Comparison of ENCODE assay signal across 15 cellular contexts in the genomic region with DNA sequence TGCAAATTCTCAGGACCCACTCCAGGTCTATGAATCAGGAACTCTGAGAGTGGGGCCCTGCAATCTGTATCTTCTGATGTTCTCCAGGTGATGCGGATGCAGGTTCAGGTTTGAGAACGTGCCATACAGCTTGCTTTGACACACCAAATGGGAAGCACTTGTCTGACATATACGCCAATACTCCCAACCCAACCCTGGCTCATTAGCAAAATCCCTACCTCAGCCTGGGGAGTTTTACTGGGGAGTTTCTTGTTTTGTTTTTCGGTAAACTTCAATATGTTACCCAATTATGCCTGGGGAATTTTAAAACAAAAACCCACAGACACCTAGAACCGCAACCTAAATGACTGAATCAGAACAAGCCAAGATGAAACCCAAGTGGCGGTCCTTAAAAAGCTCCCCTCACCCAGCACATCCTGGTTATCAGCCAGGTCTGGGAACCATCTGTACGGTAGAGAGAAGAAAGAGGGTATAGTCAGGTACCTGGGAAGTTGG. TPM values are rescaled to one million over a fixed set of nuclear protein-coding genes. Genes with fewer than 3 reads are reported as not detected.
DNase-seq lines count a peak whose midpoint lies in the region; ATAC-seq, FAIRE-seq and TF ChIP-seq lines count a peak whose summit lies in the region.
"Had no signal": no experiment of that assay in that cellular context is flagged by ENCODE, and none has a peak within 500 bp of the region (broad histone marks: within the 10 kb centered on the region; RNA-seq: fewer than 3 reads in every experiment).

No MANE protein-coding gene starts in this region.

- 5% methylated on average over 7 of the region's 7 CpGs for WGBS in GM12878 (ENCODE audit: insufficient coverage, insufficient replicate concordance, low lambda C conversion rate, missing lambda C conversion rate)

- TF ChIP-seq RAD21 in GM12878 (IDR thresholded peaks at IDR 0.05; ENCODE audit: insufficient read depth, low read depth, low read length), result no peak

- peak overlapping the region; percentile 91 for H3K27ac ChIP-seq in GM12878 (ENCODE audit: control insufficient read depth, insufficient read depth)
- H3K27ac ChIP-seq: tibial artery had no signal

- no peaks in the 10 kb centered on the region for H3K27me3 ChIP-seq in GM12878 (replicated peaks in 1 of 2; ENCODE audit: control insufficient read depth in 2 of 2, insufficient read depth in 2 of 2, low read length in 1 of 2)
- H3K27me3 ChIP-seq: tibial artery had no signal

- TF ChIP-seq POLR2A in GM12878 (IDR thresholded peaks at IDR 0.05; ENCODE audit: low read depth, low read length), result no peak

- peak; percentile 76 to 78 for TF ChIP-seq EP300 in GM12878 (IDR thresholded peaks at IDR 0.05; ENCODE audit: borderline replicate concordance in 1 of 2, control insufficient read depth in 1 of 2, low read depth in 2 of 2, low read length in 2 of 2)

- ATAC-seq in GM18861 (IDR thresholded peaks at IDR 0.05; ENCODE audit: unreplicated experiment), result peak; percentile 33
- ATAC-seq in GM21515 (IDR thresholded peaks at IDR 0.05; ENCODE audit: unreplicated experiment), result peak; percentile 60
- peak; percentile 67 for ATAC-seq in HG03045 (IDR thresholded peaks at IDR 0.05; ENCODE audit: unreplicated experiment)
- ATAC-seq in GM12878, result peak; percentile 76
- no peak for ATAC-seq in Right ventricle myocardium inferior

- BruUV-seq in GM12878 (replicated peaks; lab: Mats Ljungman, UMichigan), result no TSS peak

- DNase-seq in GM12878 (ENCODE audit: low read depth, low spot score) (peak; percentile 87), DMS 273 (lab: John Stamatoyannopoulos, UW; ENCODE audit: unreplicated experiment) (no peak), DMS53 (lab: John Stamatoyannopoulos, UW) (no peak), urothelium cell line (ENCODE audit: low spot score) (no peak), Right ventricle myocardium inferior (ENCODE audit: missing footprints) (no peak)
- DNase-seq: activated CD8-positive, alpha-beta memory T cell treated with anti-CD3 and anti-CD28 coated beads, Interleukin-2, amount 50 U/mL, for 4 hours; endodermal cell; midbrain; NCI-H1694; T1000; tibial artery had no signal

- CTCF ChIA-PET in GM12878 (lab: Yijun Ruan, JAX), result interaction anchor here (0.9 to 3.0 kb wide), 13 partner anchors 7 to 144 kb away, joined by 3 to 12 read pairs (median 4); no protein-coding TSS in a partner anchor

- in situ Hi-C loops in GM12878 (cut with MboI), result no loop called here

- H3K4me2 ChIP-seq in GM12878 (ENCODE audit: control insufficient read depth, insufficient read depth), result peak overlapping the region; percentile 66

- H3K9ac ChIP-seq in GM12878 (ENCODE audit: control insufficient read depth, insufficient read depth, low read length), result peak overlapping the region; percentile 46; the same call in 1 of the 2 replicates

- TF ChIP-seq CTCF in GM12878 (IDR thresholded peaks at IDR 0.05 in 2 of 3, conservative IDR thresholded peaks at IDR 0.05 in 1 of 3; ENCODE audit: control insufficient read depth in 2 of 3, extremely low read depth in 1 of 3, insufficient read depth in 1 of 3, low read depth in 3 of 3, low read length in 3 of 3), result no peak

- POLR2A ChIA-PET in GM12878 (lab: Charles Lee), result interaction anchor here (0.8 to 4.9 kb wide), 10 partner anchors 9 to 68 kb away, joined by 3 to 39 read pairs (median 12); partner anchors contain the start of gene ABCC4

- H3K9me3 ChIP-seq in GM12878 (replicated peaks; ENCODE audit: control insufficient read depth, insufficient read depth, low read length), result no peaks in the 10 kb centered on the region; the same call in 1 of the 3 replicates
- H3K9me3 ChIP-seq: tibial artery had no signal

- H3K4me3 ChIP-seq in GM12878, result peak overlapping the region; percentile 41; the same call in 1 of the 2 replicates
- H3K4me3 ChIP-seq: tibial artery had no signal

- FAIRE-seq in GM12878 (lab: Jason Lieb, UNC), result peak; percentile 74
- no peak for FAIRE-seq in urothelium cell line (lab: Jason Lieb, UNC)
- FAIRE-seq: HTR-8/SVneo had no signal

- H4K20me1 ChIP-seq in GM12878 (ENCODE audit: control insufficient read depth, insufficient read depth), result no peaks in the 10 kb centered on the region

- H3K79me2 ChIP-seq in GM12878 (ENCODE audit: control insufficient read depth, insufficient read depth, low read length), result peaks cover 54% of the 10 kb centered on the region

- H2AFZ ChIP-seq in GM12878 (ENCODE audit: control insufficient read depth, low read depth, low read length), result no peak overlapping the region

- RAD21 ChIA-PET in GM12878 (lab: Charles Lee; ENCODE audit: unreplicated experiment), result interaction anchor here (0.8 to 5.0 kb wide), 15 partner anchors 9 to 144 kb away, joined by 3 to 88 read pairs (median 5); partner anchors contain the start of gene ABCC4

- intact Hi-C loops in GM12878 (cut with micrococcal nuclease; ENCODE audit: unreplicated experiment), result loop anchor here (1.0 to 5.0 kb wide), 4 partner anchors 21 to 68 kb away; partner anchors contain the start of gene ABCC4
- intact Hi-C loops in Right ventricle myocardium inferior (cut with DNase I), result no loop called here

- SMC1A ChIA-PET in GM12878 (lab: Charles Lee; ENCODE audit: uncharacterized antibody, unreplicated experiment), result interaction anchor here (0.7 to 4.5 kb wide), 22 partner anchors 9 to 572 kb away, joined by 3 to 69 read pairs (median 7); no protein-coding TSS in a partner anchor

- peaks cover 0 to 2% of the 10 kb centered on the region in 2 experiments; a peak in 3 of 4 replicates for H3K36me3 ChIP-seq in GM12878 (ENCODE audit: control insufficient read depth in 2 of 2, insufficient read depth in 2 of 2, low read length in 1 of 2)
- H3K36me3 ChIP-seq: tibial artery had no signal

- H3K4me1 ChIP-seq in GM12878 (ENCODE audit: control insufficient read depth, insufficient read depth, low read length), result peaks cover 66% of the 10 kb centered on the region
- H3K4me1 ChIP-seq: tibial artery had no signal

TF ChIP-seq in GM12878, 131 proteins besides CTCF, POLR2A, EP300 and RAD21 (continues in another document):
- TF ChIP-seq FOXM1 (IDR thresholded peaks at IDR 0.05; ENCODE audit: low read depth, low read length), result peak; percentile 91; the same call in 1 of the 2 replicates
- TF ChIP-seq, protein P1, sequence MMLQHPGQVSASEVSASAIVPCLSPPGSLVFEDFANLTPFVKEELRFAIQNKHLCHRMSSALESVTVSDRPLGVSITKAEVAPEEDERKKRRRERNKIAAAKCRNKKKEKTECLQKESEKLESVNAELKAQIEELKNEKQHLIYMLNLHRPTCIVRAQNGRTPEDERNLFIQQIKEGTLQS (IDR thresholded peaks at IDR 0.05; ENCODE audit: borderline replicate concordance, extremely low read depth, low read depth, low read length), result peak; percentile 74; the same call in 1 of the 2 replicates
- TF ChIP-seq SREBF2 (IDR thresholded peaks at IDR 0.05; ENCODE audit: low read length), result no peak
- TF ChIP-seq RELB (IDR thresholded peaks at IDR 0.05; ENCODE audit: low read depth), result peak; percentile 97
- TF ChIP-seq ELK1 (IDR thresholded peaks at IDR 0.05; ENCODE audit: low read depth, low read length), result no peak
- no peak for TF ChIP-seq SIN3A (IDR thresholded peaks at IDR 0.05; ENCODE audit: low read depth, low read length)
- TF ChIP-seq SMAD5 (IDR thresholded peaks at IDR 0.05; ENCODE audit: low read depth), result no peak
- no peak for TF ChIP-seq NR2C1 (IDR thresholded peaks at IDR 0.05)

RNA-seq across cellular contexts. Expression of gene ABCC4, which starts 41.2 kb away (rescaled TPM):
- 273 and 306 TPM in 2 replicates for total RNA-seq in GM12878 (2013; cell fraction: nucleolus; rRNA removed)
- total RNA-seq in GM12878 (2014; rRNA removed), result 28.1 and 37.8 TPM in 2 replicates
- 34.7 and 37.8 TPM in 2 replicates for total RNA-seq in GM12878 (2014; rRNA removed; fragmentation: Illumina TruSeq; extraction: Trizol)
- total RNA-seq in GM12878 (2021), result 35.6 and 36.4 TPM in 2 replicates
- 8.8 TPM for polyA plus RNA-seq in GM12878 (2011; ENCODE audit: low read depth)
- 44.4 and 58.5 TPM in 2 replicates for polyA plus RNA-seq in GM12878 (2011; rRNA removed)
- 21.1 and 22.0 TPM in 2 replicates for polyA plus RNA-seq in GM12878 (2011; cell fraction: cytosol; rRNA removed)
- polyA plus RNA-seq in GM12878 (2011; cell fraction: nucleus; rRNA removed), result 30.5 and 31.4 TPM in 2 replicates
- 11.4 and 12.6 TPM in 2 replicates for polyA plus RNA-seq in GM12878 (2012)
- 28.3 and 30.3 TPM in 2 replicates for polyA plus RNA-seq in GM12878 (2014; fragmentation: Illumina TruSeq; extraction: Trizol)
- polyA plus RNA-seq in GM12878 (2014; fragmentation: Nextera tagmentation; extraction: Ambion mirVana), result 1 to 10 TPM; 7.2 to 8.0 TPM
- polyA plus RNA-seq in GM12878 (2014; rRNA removed), result 16.5 and 20.0 TPM in 2 replicates
- polyA plus RNA-seq in GM12878 (2016; fragmentation: Nextera tagmentation; extraction: Ambion mirVana), result 10 to 100 TPM; 18.3 to 19.3 TPM
- 127 and 164 TPM in 2 replicates for polyA minus RNA-seq in GM12878 (2011; rRNA and poly(A)+ RNA removed)
- 26.5 and 28.6 TPM in 2 replicates for polyA minus RNA-seq in GM12878 (2011; cell fraction: cytosol; rRNA and poly(A)+ RNA removed)
- polyA minus RNA-seq in GM12878 (2011; cell fraction: nucleus; rRNA and poly(A)+ RNA removed), result 73.5 and 115 TPM in 2 replicates
- 4.0 TPM for total RNA-seq in Right ventricle myocardium inferior
